ENCODE assay signal across 29 cellular contexts in genomic region chr9:137052293-137052692, GRCh38. TPM values are rescaled to one million over a fixed set of nuclear protein-coding genes. Genes with fewer than 3 reads are reported as not detected.
"Had no signal": no experiment of that assay in that cellular context is flagged by ENCODE, and none has a peak within 500 bp of the region (broad histone marks: within the 10 kb centered on the region; RNA-seq: fewer than 3 reads in every experiment).

No MANE protein-coding gene starts in this region.

- DNase-seq: cortex of kidney; foreskin fibroblast; heart left ventricle; kidney; midbrain; naive thymus-derived CD8-positive, alpha-beta T cell; nephron progenitor cell; occipital lobe; ovary; posterior cingulate gyrus; psoas muscle; right cardiac atrium; spleen; stimulated activated CD4-positive, alpha-beta T cell treated with anti-CD3 and anti-CD28 coated beads, Interleukin-4, amount 100 ng/mL, for 4 hours had no signal

- H3K36me3 ChIP-seq: gastroesophageal sphincter, heart left ventricle, ovary, spleen, thoracic aorta, tibial nerve, upper lobe of left lung had no signal

- H2AFZ ChIP-seq: hepatocyte had no signal

- FAIRE-seq: kidney, urothelium cell line had no signal

- H3K27ac ChIP-seq: epithelial cell of prostate, gastroesophageal sphincter, hepatocyte, ovary, psoas muscle, skin epidermis, spleen, thoracic aorta, upper lobe of left lung had no signal

- ATAC-seq: esophagus mucosa; gastroesophageal sphincter; heart left ventricle; left lobe of liver; naive thymus-derived CD8-positive, alpha-beta T cell; psoas muscle; right cardiac atrium; stimulated activated memory B cell treated with anti-CD40 and anti-IgM and Interleukin-4, amounts not matched to agents 10 μg/mL and 1 μg/mL and 100 μg/mL, for 72 hours had no signal

- H3K4me3 ChIP-seq: hepatocyte, lung, ovary, psoas muscle, thoracic aorta, upper lobe of left lung had no signal

- H3K9me3 ChIP-seq: gastroesophageal sphincter, heart left ventricle, ovary, psoas muscle, spleen, thoracic aorta, tibial nerve, upper lobe of left lung had no signal

- H3K79me2 ChIP-seq: hepatocyte had no signal

RNA-seq across cellular contexts. Expression of gene ENTPD2, which starts 1.6 kb away (rescaled TPM):
- total RNA-seq: dermis microvascular lymphatic vessel endothelial cell; naive thymus-derived CD8-positive, alpha-beta T cell had no signal
- polyA plus RNA-seq: naive thymus-derived CD8-positive, alpha-beta T cell had no signal

RNA-seq across cellular contexts. Expression of gene FUT7, which starts 20.4 kb away (rescaled TPM):
- total RNA-seq: dermis microvascular lymphatic vessel endothelial cell, endodermal cell, hepatocyte, occipital lobe, renal cortical epithelial cell, thoracic aorta had no signal
- polyA plus RNA-seq: hepatocyte had no signal
